9 cellular contexts compared by ENCODE assay signal in genomic region chr15:74789741-74790079, GRCh38. TPM values are rescaled to one million over a fixed set of nuclear protein-coding genes. Genes with fewer than 3 reads are reported as not detected.
DNase-seq lines count a peak whose midpoint lies in the region; ATAC-seq and TF ChIP-seq lines count a peak whose summit lies in the region.
"Had no signal": no experiment of that assay in that cellular context is flagged by ENCODE, and none has a peak within 500 bp of the region (broad histone marks: within the 10 kb centered on the region; RNA-seq: fewer than 3 reads in every experiment).

No MANE protein-coding gene starts in this region.

- no peak for ATAC-seq in heart left ventricle
- no peak for ATAC-seq in left ventricle myocardium superior
- ATAC-seq in GM19463 (IDR thresholded peaks at IDR 0.05; ENCODE audit: unreplicated experiment) = no peak

- no peaks in the 10 kb centered on the region for H3K27me3 ChIP-seq in heart left ventricle
- H3K27me3 ChIP-seq in mucosa of stomach (ENCODE audit: control insufficient read depth, insufficient read depth, low read length) = no peaks in the 10 kb centered on the region
- H3K27me3 ChIP-seq in uterus = no peaks in the 10 kb centered on the region

- WGBS in heart left ventricle, 4 donors = 25 to 31% (median 27%) methylated on average over 3 of the region's 3 CpGs
- 15 to 36% (median 30%) methylated on average over 3 of the region's 3 CpGs for WGBS in adipose tissue, 3 donors

- peaks cover 36 to 100% (median 90%) of the 10 kb centered on the region in 12 donors for H3K4me1 ChIP-seq in heart left ventricle
- H3K4me1 ChIP-seq in mucosa of stomach (ENCODE audit: control insufficient read depth, insufficient read depth, low read length) = peaks cover 80% of the 10 kb centered on the region
- peaks cover 0 to 30% of the 10 kb centered on the region in 2 donors for H3K4me1 ChIP-seq in uterus

- peak overlapping the region; percentile 61 for H3K9ac ChIP-seq in mucosa of stomach (ENCODE audit: low read length)

- intact Hi-C loops in heart left ventricle (cut with DNase I) (no loop called here), left ventricle myocardium superior (cut with micrococcal nuclease) (no loop called here), uterus (cut with DNase I; ENCODE audit: low total_unique reads) (no loop called here)

- no peak for DNase-seq in heart left ventricle
- DNase-seq in left ventricle myocardium superior = no peak
- DNase-seq in uterus = no peak
- DNase-seq in stimulated activated CD4-positive, alpha-beta T cell treated with anti-CD3 and anti-CD28 coated beads, Interleukin-4, amount 100 ng/mL, for 4 hours = no peak
- DNase-seq in stimulated activated CD4-positive, alpha-beta T cell treated with anti-CD3 and anti-CD28 coated beads, Interleukin-2, amount 100 ng/mL, for 24 hours = no peak
- DNase-seq: NCI-H446 treated with DMSO at 0.1 percent for 48 hours had no signal

- TF ChIP-seq POLR2A in heart left ventricle (IDR thresholded peaks at IDR 0.05) = no peak
- no peak for TF ChIP-seq POLR2A in uterus (IDR thresholded peaks at IDR 0.05)

- H3K4me3 ChIP-seq in heart left ventricle (peak overlapping the region in 6 of 12 donors; percentile 3 to 72 (median 8)), mucosa of stomach (ENCODE audit: low read length) (no peak overlapping the region), uterus (no peak overlapping the region)

- H3K9me3 ChIP-seq in heart left ventricle (no peaks in the 10 kb centered on the region), mucosa of stomach (ENCODE audit: control insufficient read depth, low read length) (no peaks in the 10 kb centered on the region), uterus (no peaks in the 10 kb centered on the region)

- H3K36me3 ChIP-seq in heart left ventricle = peaks cover 0 to 18% (median 0%) of the 10 kb centered on the region in 9 donors
- H3K36me3 ChIP-seq in mucosa of stomach (ENCODE audit: control insufficient read depth, insufficient read depth, low read length) = no peaks in the 10 kb centered on the region
- no peaks in the 10 kb centered on the region for H3K36me3 ChIP-seq in uterus

- no peak for TF ChIP-seq CTCF in heart left ventricle (IDR thresholded peaks at IDR 0.05)
- no peak for TF ChIP-seq CTCF in uterus (IDR thresholded peaks at IDR 0.05)

- H3K27ac ChIP-seq in heart left ventricle (peak overlapping the region; percentile 67 to 97 (median 88)), adipose tissue (ENCODE audit: low read depth, low read length) (peak overlapping the region; percentile 12), uterus (peak overlapping the region; percentile 57 to 63)

RNA-seq across cellular contexts. Expression of gene CSK, which starts 7.8 kb away (rescaled TPM):
- total RNA-seq in heart left ventricle (10 to 100 TPM; 19.1 to 66.7 (median 28.4) TPM), left ventricle myocardium superior (45.8 TPM), uterus (10 to 100 TPM in 3 of 4 donors, 1 to 10 TPM in 1; 4.9 to 41.6 (median 26.4) TPM)
- polyA plus RNA-seq in heart left ventricle (10 to 100 TPM; 23.9 to 24.7 TPM), adipose tissue (10 to 100 TPM; 13.2 to 33.6 (median 31.7) TPM)

RNA-seq across cellular contexts. Expression of gene LMAN1L, which starts 22.9 kb away (rescaled TPM):
- total RNA-seq in heart left ventricle (10 to 100 TPM in 2 of 9 donors, 1 to 10 TPM in 5, under 1 TPM in 2; 0.19 to 16.3 (median 7.8) TPM), left ventricle myocardium superior (23.5 TPM), uterus (1 to 10 TPM in 1 of 4 donors, not detected in 3; 1.5 TPM)
- polyA plus RNA-seq in heart left ventricle (1 to 10 TPM in 1 of 2 donors, not detected in 1; 5.8 TPM), adipose tissue (under 1 TPM in 1 of 3 donors, not detected in 2; 0.01 TPM)

RNA-seq across cellular contexts. Expression of gene CPLX3, which starts 36.7 kb away (rescaled TPM):
- total RNA-seq in heart left ventricle = 1 to 10 TPM in 5 of 9 donors, under 1 TPM in 1, not detected in 3; 0.14 to 3.3 (median 2.0) TPM
- polyA plus RNA-seq in heart left ventricle = 1 to 10 TPM in 1 of 2 donors, under 1 TPM in 1; 0.06 to 1.5 TPM
- total RNA-seq in left ventricle myocardium superior = 4.1 TPM
- polyA plus RNA-seq in adipose tissue = not detected
- total RNA-seq in uterus = not detected

RNA-seq across cellular contexts. Expression of gene CYP1A2, which starts 41.1 kb away (rescaled TPM):
- total RNA-seq in heart left ventricle = not detected
- not detected for polyA plus RNA-seq in heart left ventricle
- not detected for total RNA-seq in left ventricle myocardium superior
- polyA plus RNA-seq in adipose tissue = under 1 TPM in 2 of 3 donors, not detected in 1; 0.07 to 0.27 TPM
- not detected for total RNA-seq in uterus

RNA-seq across cellular contexts. Expression of gene ULK3, which starts 53.2 kb away (rescaled TPM):
- total RNA-seq in heart left ventricle = 10 to 100 TPM; 22.6 to 39.3 (median 29.5) TPM
- 10 to 100 TPM; 28.0 to 29.3 TPM for polyA plus RNA-seq in heart left ventricle
- 47.5 TPM for total RNA-seq in left ventricle myocardium superior
- polyA plus RNA-seq in adipose tissue = 10 to 100 TPM; 18.1 to 24.7 (median 22.6) TPM
- 100 to 1,000 TPM in 1 of 4 donors, 10 to 100 TPM in 3; 29.0 to 105 (median 41.2) TPM for total RNA-seq in uterus

Comparison
In these comparisons a context has a peak if more than half of its experiments do, and no peak if none do; other contexts are left out.
1. H3K27ac ChIP-seq: peak in every context shown above with its lines; median percentile 88 in heart left ventricle; 60 in uterus; 12 in adipose tissue.